Comparison of ENCODE assay signal across 8 cellular contexts in genomic region chr20:3811421-3812258, GRCh38. TPM values are rescaled to one million over a fixed set of nuclear protein-coding genes. Genes with fewer than 3 reads are reported as not detected.
DNase-seq lines count a peak whose midpoint lies in the region; ATAC-seq and TF ChIP-seq lines count a peak whose summit lies in the region.

No MANE protein-coding gene starts in this region.

- no peaks in the 10 kb centered on the region for H3K36me3 ChIP-seq in thyroid gland

- TF ChIP-seq POLR2A in thyroid gland (IDR thresholded peaks at IDR 0.05) = peak; percentile 3 to 76

- intact Hi-C loops in posterior cingulate gyrus (cut with DNase I) (no loop called here), thyroid gland (cut with DNase I) (no loop called here)

- H3K4me1 ChIP-seq in thyroid gland = peaks cover 49 to 58% of the 10 kb centered on the region in 2 donors

- TF ChIP-seq CTCF in thyroid gland (IDR thresholded peaks at IDR 0.05) = no peak

- H3K4me3 ChIP-seq in thyroid gland (replicated peaks in 1 of 3) = peak overlapping the region in 1 of 3 donors; percentile 29

- H3K9me3 Mint-ChIP-seq in activated naive CD8-positive, alpha-beta T cell (ENCODE audit: low read depth) = no peaks in the 10 kb centered on the region

- no peaks in the 10 kb centered on the region for H3K27me3 ChIP-seq in thyroid gland

- H3K4me1 Mint-ChIP-seq in activated naive CD8-positive, alpha-beta T cell (ENCODE audit: low read depth) = peaks cover 82% of the 10 kb centered on the region

- no peak for ATAC-seq in HG02938 (IDR thresholded peaks at IDR 0.05; ENCODE audit: unreplicated experiment)

- H3K36me3 Mint-ChIP-seq in activated naive CD8-positive, alpha-beta T cell = peaks cover under 1% of the 10 kb centered on the region

- peak overlapping the region; percentile 87 to 98 (median 97) for H3K27ac ChIP-seq in thyroid gland

- peak overlapping the region; percentile 98 for H3K27ac Mint-ChIP-seq in activated naive CD8-positive, alpha-beta T cell

- H3K27me3 Mint-ChIP-seq in activated naive CD8-positive, alpha-beta T cell = no peaks in the 10 kb centered on the region

- DNase-seq in CMK (ENCODE audit: low read depth) (peak; percentile 72), LoVo (ENCODE audit: low spot score) (peak; percentile 98), SW 1271 (lab: John Stamatoyannopoulos, UW) (peak; percentile 98 to 99), glomerular visceral epithelial cell (ENCODE audit: extremely low spot score) (peak; percentile 100), posterior cingulate gyrus (peak; percentile 94 to 99 (median 96)), thyroid gland (peak; percentile 99)

- peak overlapping the region; percentile 90 for H3K4me3 Mint-ChIP-seq in activated naive CD8-positive, alpha-beta T cell

- 3 to 4% methylated on average over 15 to 20 of the region's 20 CpGs for WGBS in thyroid gland, 2 donors

- no peaks in the 10 kb centered on the region for H3K9me3 ChIP-seq in thyroid gland

RNA-seq across cellular contexts. Expression of gene AP5S1, which starts 8.7 kb away (rescaled TPM):
- total RNA-seq in thyroid gland = 10 to 100 TPM; 16.0 to 46.3 (median 35.0) TPM

RNA-seq across cellular contexts. Expression of gene CDC25B, which starts 15.5 kb away (rescaled TPM):
- 10 to 100 TPM; 23.7 to 43.9 (median 27.8) TPM for total RNA-seq in thyroid gland

RNA-seq across cellular contexts. Expression of gene CENPB, which starts 25.1 kb away (rescaled TPM):
- total RNA-seq in thyroid gland = 10 to 100 TPM; 64.8 to 94.9 (median 80.8) TPM

RNA-seq across cellular contexts. Expression of gene SPEF1, which starts 30.4 kb away (rescaled TPM):
- 1 to 10 TPM in 3 of 4 donors, under 1 TPM in 1; 0.13 to 2.5 (median 2.0) TPM for total RNA-seq in thyroid gland

RNA-seq across cellular contexts. Expression of gene MAVS, which starts 35.0 kb away (rescaled TPM):
- total RNA-seq in thyroid gland = 10 to 100 TPM; 30.4 to 52.3 (median 39.0) TPM
